In genomic region chr1:36322786-36323635, GRCh38 we compare ENCODE assay signal across 8 cellular contexts. TPM values are rescaled to one million over a fixed set of nuclear protein-coding genes. Genes with fewer than 3 reads are reported as not detected.
DNase-seq lines count a peak whose midpoint lies in the region; ATAC-seq and TF ChIP-seq lines count a peak whose summit lies in the region.

No MANE protein-coding gene starts in this region.

- peaks cover 18% of the 10 kb centered on the region for H3K79me2 ChIP-seq in GM23248 (ENCODE audit: insufficient read depth)

- H3K4me3 ChIP-seq in AG10803 (ENCODE audit: low read length) (peak overlapping the region; percentile 80), GM23248 (peak overlapping the region; percentile 87), dorsolateral prefrontal cortex (peak overlapping the region; percentile 31 to 75 (median 62)), lower lobe of right lung (peak overlapping the region; percentile 84), testis (peak overlapping the region; percentile 75)

- TF ChIP-seq POLR2A in testis (IDR thresholded peaks at IDR 0.05): no peak

- intact Hi-C loops in dorsolateral prefrontal cortex (cut with DNase I): no loop called here
- intact Hi-C loops in lower lobe of right lung (cut with DNase I): no loop called here
- intact Hi-C loops in testis (cut with DNase I; ENCODE audit: low total_unique reads): no loop called here

- H3K9me3 ChIP-seq in GM23248 (ENCODE audit: low read depth) (no peaks in the 10 kb centered on the region), lower lobe of right lung (no peaks in the 10 kb centered on the region), testis (no peaks in the 10 kb centered on the region)

- H3K4me1 ChIP-seq in GM23248 (ENCODE audit: insufficient read depth) (peaks cover 14% of the 10 kb centered on the region), lower lobe of right lung (peaks cover 32% of the 10 kb centered on the region), testis (peaks cover 13% of the 10 kb centered on the region)

- peak; percentile 34 to 37 for ATAC-seq in lower lobe of right lung

- H3K27me3 ChIP-seq in GM23248 (replicated peaks; ENCODE audit: insufficient read depth) (no peaks in the 10 kb centered on the region), dorsolateral prefrontal cortex (peaks cover 0 to 5% (median 0%) of the 10 kb centered on the region in 45 donors), lower lobe of right lung (ENCODE audit: low read depth) (no peaks in the 10 kb centered on the region), testis (no peaks in the 10 kb centered on the region)

- 1 to 2% methylated on average over 38 to 71 of the region's 83 CpGs for WGBS in GM23248 (ENCODE audit: low coverage in 1 of 2, low lambda C conversion rate in 2 of 2, missing lambda C conversion rate in 2 of 2), 2 experiments
- WGBS in testis, 2 donors: 19 to 34% methylated on average over 12 to 33 of the region's 83 CpGs

- in situ Hi-C loops in GM23248 (cut with MboI): no loop called here

- H3K9me2 ChIP-seq in GM23248 (ENCODE audit: insufficient read depth): no peaks in the 10 kb centered on the region

- H3F3A ChIP-seq in GM23248 (ENCODE audit: insufficient read depth): no peaks in the 10 kb centered on the region

- peak overlapping the region; percentile 89 for H3K27ac ChIP-seq in GM23248
- H3K27ac ChIP-seq in dorsolateral prefrontal cortex: peak overlapping the region in 45 of 59 donors; percentile 5 to 87 (median 62)
- peak overlapping the region; percentile 86 for H3K27ac ChIP-seq in lower lobe of right lung
- H3K27ac ChIP-seq in testis: peak overlapping the region; percentile 88 to 94

- peak overlapping the region; percentile 88 for H3K4me2 ChIP-seq in GM23248 (ENCODE audit: unreplicated experiment)

- peak overlapping the region; percentile 61; the same call in 1 of the 2 replicates for H2AFZ ChIP-seq in GM23248

- peak overlapping the region; percentile 96 for H3K9ac ChIP-seq in GM23248

- H4K20me1 ChIP-seq in GM23248 (ENCODE audit: insufficient read depth): no peaks in the 10 kb centered on the region

- peak; percentile 64 for DNase-seq in AG10803 (ENCODE audit: low read depth)
- DNase-seq in GM23248: peak; percentile 79
- DNase-seq in T-helper 2 cell: peak in 3 of 5 experiments; percentile 30 to 58 (median 30)
- no peak for DNase-seq in dorsolateral prefrontal cortex
- peak; percentile 62 for DNase-seq in lower lobe of right lung
- DNase-seq in testis: peak; percentile 42
- DNase-seq in NCI-H1092 (lab: John Stamatoyannopoulos, UW): no peak
- DNase-seq in Ammon's horn (ENCODE audit: low spot score): no peak

- TF ChIP-seq CTCF in AG10803 (conservative IDR thresholded peaks at IDR 0.05; ENCODE audit: low read length) (no peak), dorsolateral prefrontal cortex (IDR thresholded peaks at IDR 0.05 in 54 of 56, conservative IDR thresholded peaks at IDR 0.05 in 2 of 56; ENCODE audit: low read depth in 1 of 56, partially characterized antibody in 56 of 56) (no peak), lower lobe of right lung (IDR thresholded peaks at IDR 0.05) (no peak), testis (IDR thresholded peaks at IDR 0.05) (no peak)

- no peaks in the 10 kb centered on the region for H3K36me3 ChIP-seq in GM23248 (ENCODE audit: low read depth)
- H3K36me3 ChIP-seq in lower lobe of right lung: no peaks in the 10 kb centered on the region
- H3K36me3 ChIP-seq in testis (ENCODE audit: low read depth, missing control alignments): no peaks in the 10 kb centered on the region

RNA-seq across cellular contexts. Expression of gene EVA1B, which starts 0.4 kb away (rescaled TPM):
- 294 and 328 TPM in 2 replicates for total RNA-seq in GM23248 (2014; rRNA removed; shearing (Covaris generic))
- polyA plus RNA-seq in GM23248 (2016; fragmentation: Nextera tagmentation; extraction: Ambion mirVana): 95.0 and 111 TPM in 2 replicates
- total RNA-seq in dorsolateral prefrontal cortex: 10 to 100 TPM in 5 of 120 experiments, 1 to 10 TPM in 115; 1.4 to 21.5 (median 4.7) TPM
- total RNA-seq in lower lobe of right lung: 25.7 TPM
- total RNA-seq in testis: 10 to 100 TPM in 1 of 2 donors, 1 to 10 TPM in 1; 9.1 to 19.4 TPM
- polyA plus RNA-seq in testis (ENCODE audit: insufficient read depth, low read depth, low replicate concordance): 9.6 TPM

RNA-seq across cellular contexts. Expression of gene SH3D21, which starts 16.8 kb away (rescaled TPM):
- total RNA-seq in GM23248 (2014; rRNA removed; shearing (Covaris generic)): 5.6 and 14.4 TPM in 2 replicates
- polyA plus RNA-seq in GM23248 (2016; fragmentation: Nextera tagmentation; extraction: Ambion mirVana): 1.1 and 1.8 TPM in 2 replicates
- total RNA-seq in dorsolateral prefrontal cortex: 10 to 100 TPM in 119 of 120 experiments, 1 to 10 TPM in 1; 6.5 to 40.5 (median 21.0) TPM
- 8.5 TPM for total RNA-seq in lower lobe of right lung
- total RNA-seq in testis: 10 to 100 TPM in 1 of 2 donors, 1 to 10 TPM in 1; 6.8 to 12.8 TPM
- 14.9 TPM for polyA plus RNA-seq in testis (ENCODE audit: insufficient read depth, low read depth, low replicate concordance)

Comparison
In these comparisons a context has a peak if more than half of its experiments do, and no peak if none do; other contexts are left out.
1. DNase-seq: peak in AG10803 (single experiment), GM23248 (single experiment), T-helper 2 cell (3 of 5), lower lobe of right lung (single experiment) and testis (single experiment); none in dorsolateral prefrontal cortex (0 of 10), NCI-H1092 (single experiment) and Ammon's horn (single experiment).
2. RNA of gene EVA1B, which starts 0.4 kb away (total RNA-seq): 294 to 328 TPM in GM23248; 25.7 TPM in lower lobe of right lung (single experiment), 9.1 to 19.4 TPM in testis and 1.4 to 21.5 TPM in dorsolateral prefrontal cortex; every median in the first group is over 10 times any median in the second.
3. Peak in every context shown above with its lines, with median percentiles within 50 percentile points of each other: H3K4me3 ChIP-seq and H3K27ac ChIP-seq.